Comparison of ENCODE assay signal across 7 cellular contexts in genomic region chr5:1593785-1594335, GRCh38.
A peak's percentile ranks its signal among the peaks of the same experiment; 100 is the strongest.
DNase-seq lines count a peak whose midpoint lies in the region; ATAC-seq and TF ChIP-seq lines count a peak whose summit lies in the region.
"Not testable (repeated sequence)": the region's sequence is repeated elsewhere in the genome, so short reads cannot be mapped to it uniquely, and the experiment has no call there.

No MANE protein-coding gene starts in this region.

- WGBS in prostate gland: 34% methylated on average over 20 of the region's 32 CpGs

- peak overlapping the region; percentile 61 to 73 for H3K27ac ChIP-seq in left lung
- H3K27ac ChIP-seq in prostate gland: peak overlapping the region; percentile 56 to 69

- H3K4me1 Mint-ChIP-seq in activated naive CD4-positive, alpha-beta T cell treated with anti-CD3 and anti-CD28 coated beads for 36 hours (ENCODE audit: low read depth): peaks cover 13% of the 10 kb centered on the region

- not testable (repeated sequence) for H3K27ac Mint-ChIP-seq in activated naive CD4-positive, alpha-beta T cell treated with anti-CD3 and anti-CD28 coated beads for 36 hours

- H3K9me3 Mint-ChIP-seq in activated naive CD4-positive, alpha-beta T cell treated with anti-CD3 and anti-CD28 coated beads for 36 hours: not testable (repeated sequence)

- DNase-seq in NCI-H69 (lab: John Stamatoyannopoulos, UW): peak; percentile 46
- DNase-seq in activated naive CD4-positive, alpha-beta T cell treated with anti-CD3 and anti-CD28 coated beads for 36 hours; left lung; prostate gland (ENCODE audit: low spot score): not testable (repeated sequence)
- peak; percentile 7 to 8 for DNase-seq in erythroblast (lab: John Stamatoyannopoulos, UW)

- TF ChIP-seq CTCF in left lung (IDR thresholded peaks at IDR 0.05); prostate gland (IDR thresholded peaks at IDR 0.05): not testable (repeated sequence)

- CTCF ChIA-PET in activated naive CD4-positive, alpha-beta T cell treated with anti-CD3 and anti-CD28 coated beads for 36 hours (lab: Charles Lee): interaction anchor here (0.7 to 1.7 kb wide), 9 partner anchors 23 to 426 kb away, joined by 3 to 11 read pairs (median 4); no protein-coding TSS in a partner anchor

- H3K36me3 ChIP-seq in left lung, prostate gland: not testable (repeated sequence)

- ATAC-seq in GM18867 (IDR thresholded peaks at IDR 0.05; ENCODE audit: unreplicated experiment) (peak; percentile 13), HG02678 (IDR thresholded peaks at IDR 0.05; ENCODE audit: unreplicated experiment) (peak; percentile 7), left lung (peak; percentile 34)

- not testable (repeated sequence) for TF ChIP-seq POLR2A in erythroblast (IDR thresholded peaks at IDR 0.05; ENCODE audit: low read length); prostate gland (IDR thresholded peaks at IDR 0.05)

- not testable (repeated sequence) for H3K36me3 Mint-ChIP-seq in activated naive CD4-positive, alpha-beta T cell treated with anti-CD3 and anti-CD28 coated beads for 36 hours (ENCODE audit: low read depth)

- peak overlapping the region; percentile 65 for H3K4me3 Mint-ChIP-seq in activated naive CD4-positive, alpha-beta T cell treated with anti-CD3 and anti-CD28 coated beads for 36 hours

- H3K27me3 ChIP-seq in left lung: peaks cover 0 to 21% of the 10 kb centered on the region in 2 donors
- H3K27me3 ChIP-seq in prostate gland (replicated peaks; ENCODE audit: insufficient read depth): not testable (repeated sequence)

- not testable (repeated sequence) for H3K4me1 ChIP-seq in left lung; prostate gland (replicated peaks)

- H3K4me3 ChIP-seq in left lung (peak overlapping the region; percentile 48 to 49), prostate gland (peak overlapping the region; percentile 49 to 53)

- not testable (repeated sequence) for H3K27me3 Mint-ChIP-seq in activated naive CD4-positive, alpha-beta T cell treated with anti-CD3 and anti-CD28 coated beads for 36 hours (ENCODE audit: low read depth)

- intact Hi-C loops in activated naive CD4-positive, alpha-beta T cell treated with anti-CD3 and anti-CD28 coated beads for 36 hours (cut with micrococcal nuclease): loop anchor here (1.0 to 5.0 kb wide), 5 partner anchors 48 to 208 kb away; partner anchors contain the start of gene LPCAT1
- intact Hi-C loops in left lung (cut with DNase I); prostate gland (cut with DNase I): not testable (repeated sequence)

- not testable (repeated sequence) for H3K9me3 ChIP-seq in left lung, prostate gland
